In the genomic region with DNA sequence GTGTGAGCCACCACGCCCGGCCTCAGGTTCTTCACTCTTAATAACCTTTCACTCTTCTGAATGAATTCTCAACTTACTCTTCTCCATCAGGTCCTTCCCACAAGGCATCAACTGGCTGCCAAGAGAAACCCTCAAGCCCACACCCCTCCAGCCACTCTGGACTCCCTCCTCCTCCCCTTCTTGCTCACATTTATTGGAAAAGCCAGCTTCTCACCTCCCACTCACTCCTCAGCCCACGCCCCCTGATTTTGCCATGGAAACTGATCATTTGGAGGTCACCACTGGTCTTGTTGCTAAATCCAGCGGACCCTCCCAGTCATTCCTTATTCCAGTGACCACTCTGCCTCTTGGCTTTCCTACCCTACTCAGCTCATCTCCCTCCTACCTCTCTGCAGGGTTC, we compare ENCODE assay signal across 23 cellular contexts. TPM values are rescaled to one million over a fixed set of nuclear protein-coding genes. Genes with fewer than 3 reads are reported as not detected.
DNase-seq lines count a peak whose midpoint lies in the region; ATAC-seq and TF ChIP-seq lines count a peak whose summit lies in the region.
"Had no signal": no experiment of that assay in that cellular context is flagged by ENCODE, and none has a peak within 500 bp of the region (broad histone marks: within the 10 kb centered on the region; RNA-seq: fewer than 3 reads in every experiment).

No MANE protein-coding gene starts in this region.

- H3K27me3 ChIP-seq in heart right ventricle = no peaks in the 10 kb centered on the region
- no peaks in the 10 kb centered on the region for H3K27me3 ChIP-seq in endodermal cell (ENCODE audit: control insufficient read depth, insufficient read depth, low read length, poor library complexity, severe bottlenecking)
- H3K27me3 ChIP-seq in mammary epithelial cell (ENCODE audit: insufficient read depth, low read length) = no peaks in the 10 kb centered on the region
- H3K27me3 ChIP-seq: BE2C; BLaER1 treated with 17β-estradiol and CSF1 and Interleukin-3, amounts not matched to agents 10 nM and 100 nM had no signal

- H3K4me2 ChIP-seq in mammary epithelial cell (ENCODE audit: insufficient read depth, low read depth, low read length) = no peak overlapping the region
- H3K4me2 ChIP-seq: A549; BLaER1 treated with 17β-estradiol and CSF1 and Interleukin-3, amounts not matched to agents 10 nM and 100 nM had no signal

- H3K4me3 Mint-ChIP-seq in endodermal cell (no peak overlapping the region), progenitor cell of endocrine pancreas (ENCODE audit: low read depth) (no peak overlapping the region)
- H3K4me3 Mint-ChIP-seq: CD14-positive monocyte; CD4-positive, alpha-beta T cell; CD8-positive, alpha-beta memory T cell had no signal

- no TSS peak for BruUV-seq in mammary epithelial cell (replicated peaks; lab: Mats Ljungman, UMichigan)

- CTCF ChIA-PET in mammary epithelial cell (lab: Charles Lee; ENCODE audit: low non-redundant PET) = no interaction called here

- WGBS in heart right ventricle, 2 donors = 96 to 97% methylated on average over 4 of the region's 4 CpGs
- WGBS in endodermal cell (ENCODE audit: insufficient coverage in 1 of 2, insufficient read length in 1 of 2), 2 experiments = 92 to 93% methylated on average over 4 of the region's 4 CpGs
- 61% methylated on average over 4 of the region's 4 CpGs for WGBS in mammary epithelial cell (ENCODE audit: low coverage, missing lambda C conversion rate)

- H3K4me1 ChIP-seq in heart right ventricle (peaks cover 0 to 12% (median 0%) of the 10 kb centered on the region in 9 donors), endodermal cell (ENCODE audit: control insufficient read depth, insufficient read depth, low read length) (no peaks in the 10 kb centered on the region), mammary epithelial cell (ENCODE audit: insufficient read depth, low read length) (peaks cover 8% of the 10 kb centered on the region)
- H3K4me1 ChIP-seq: A549; BLaER1 treated with 17β-estradiol and CSF1 and Interleukin-3, amounts not matched to agents 10 nM and 100 nM had no signal

- no peak overlapping the region for H3K27ac Mint-ChIP-seq in endodermal cell
- peak overlapping the region; percentile 1 for H3K27ac Mint-ChIP-seq in progenitor cell of endocrine pancreas
- H3K27ac Mint-ChIP-seq: CD14-positive monocyte; CD4-positive, alpha-beta T cell; CD8-positive, alpha-beta memory T cell had no signal

- H3K27ac ChIP-seq in heart right ventricle (no peak overlapping the region), endodermal cell (ENCODE audit: low read depth, low read length) (no peak overlapping the region), mammary epithelial cell (ENCODE audit: insufficient read depth, low read depth, low read length) (no peak overlapping the region)
- H3K27ac ChIP-seq: A549; BLaER1 treated with 17β-estradiol and CSF1 and Interleukin-3, amounts not matched to agents 10 nM and 100 nM; GM23248 had no signal

- no peak overlapping the region for H2AFZ ChIP-seq in mammary epithelial cell (ENCODE audit: low read depth, low read length)
- H2AFZ ChIP-seq: GM23248 had no signal

- H3K27me3 Mint-ChIP-seq in endodermal cell (ENCODE audit: insufficient read depth) (peaks cover 12% of the 10 kb centered on the region), progenitor cell of endocrine pancreas (no peaks in the 10 kb centered on the region)
- H3K27me3 Mint-ChIP-seq: CD4-positive, alpha-beta T cell had no signal

- intact Hi-C loops in cardiac septum (cut with DNase I) (no loop called here), heart right ventricle (cut with DNase I) (no loop called here), mammary epithelial cell (cut with micrococcal nuclease) (no loop called here)

- H3K4me3 ChIP-seq in heart right ventricle (no peak overlapping the region), endodermal cell (ENCODE audit: low read length) (no peak overlapping the region), mammary epithelial cell (replicated peaks in 1 of 3; ENCODE audit: insufficient read depth in 1 of 3, low read depth in 2 of 3, low read length in 3 of 3) (no peak overlapping the region)
- H3K4me3 ChIP-seq: A549; BLaER1 treated with 17β-estradiol and CSF1 and Interleukin-3, amounts not matched to agents 10 nM and 100 nM; GM12878; GM23248 had no signal

- H3K36me3 Mint-ChIP-seq in endodermal cell (ENCODE audit: low read depth) (no peaks in the 10 kb centered on the region), progenitor cell of endocrine pancreas (ENCODE audit: insufficient read depth) (no peaks in the 10 kb centered on the region)
- H3K36me3 Mint-ChIP-seq: CD14-positive monocyte; CD8-positive, alpha-beta memory T cell had no signal

- ATAC-seq in heart right ventricle (no peak), HG03196 (IDR thresholded peaks at IDR 0.05; ENCODE audit: unreplicated experiment) (no peak)
- ATAC-seq: A549, GM12878 had no signal

- DNase-seq in cardiac septum (ENCODE audit: low spot score) (peak; percentile 29), heart right ventricle (no peak), endodermal cell (peak; percentile 36), progenitor cell of endocrine pancreas (ENCODE audit: low spot score, unreplicated experiment) (no peak), mammary epithelial cell (no peak)
- DNase-seq: 8988T; ACHN; AML-193; BE2C; CD4-positive, alpha-beta T cell; CD8-positive, alpha-beta memory T cell; DMS 273 treated with DMSO at 0.1 percent for 48 hours; DMS79; EL; GDM1; GM23248; H7; HCEC 1CT had no signal

- H4K20me1 ChIP-seq in mammary epithelial cell (ENCODE audit: insufficient read depth, low read length) = no peaks in the 10 kb centered on the region
- H4K20me1 ChIP-seq: BLaER1 treated with 17β-estradiol and CSF1 and Interleukin-3, amounts not matched to agents 10 nM and 100 nM had no signal

- dilution Hi-C loops in mammary epithelial cell (cut with HindIII; ENCODE audit: low sequenced_read_pairs) = no loop called here

- H3K36me3 ChIP-seq in heart right ventricle (no peaks in the 10 kb centered on the region), endodermal cell (ENCODE audit: control insufficient read depth, insufficient read depth, low read length) (no peaks in the 10 kb centered on the region), mammary epithelial cell (ENCODE audit: insufficient read depth, low read length) (no peaks in the 10 kb centered on the region)
- H3K36me3 ChIP-seq: BE2C; BLaER1 treated with 17β-estradiol and CSF1 and Interleukin-3, amounts not matched to agents 10 nM and 100 nM had no signal

- no peaks in the 10 kb centered on the region for H3K79me2 ChIP-seq in mammary epithelial cell (ENCODE audit: insufficient read depth, low read length)

- H3K9me3 ChIP-seq in heart right ventricle = no peaks in the 10 kb centered on the region
- no peaks in the 10 kb centered on the region for H3K9me3 ChIP-seq in endodermal cell (ENCODE audit: control insufficient read depth, low read length)
- H3K9me3 ChIP-seq in mammary epithelial cell (replicated peaks; ENCODE audit: insufficient read depth, low read length) = no peaks in the 10 kb centered on the region
- H3K9me3 ChIP-seq: A549; BE2C; BLaER1 treated with 17β-estradiol and CSF1 and Interleukin-3, amounts not matched to agents 10 nM and 100 nM had no signal

- in situ Hi-C loops in mammary epithelial cell (cut with MboI; ENCODE audit: low sequenced_read_pairs in 2 of 2) = no loop called here

- H3K4me1 Mint-ChIP-seq in endodermal cell (peaks cover 2% of the 10 kb centered on the region), progenitor cell of endocrine pancreas (ENCODE audit: low read depth) (peaks cover 11% of the 10 kb centered on the region)
- H3K4me1 Mint-ChIP-seq: CD14-positive monocyte; CD8-positive, alpha-beta memory T cell had no signal

- H3K9ac ChIP-seq in endodermal cell (ENCODE audit: extremely low read depth, low read length, poor library complexity, severe bottlenecking) (no peak overlapping the region), mammary epithelial cell (ENCODE audit: insufficient read depth, low read length) (no peak overlapping the region)
- H3K9ac ChIP-seq: BLaER1 treated with 17β-estradiol and CSF1 and Interleukin-3, amounts not matched to agents 10 nM and 100 nM; GM23248 had no signal

- H3K9me3 Mint-ChIP-seq in endodermal cell = no peaks in the 10 kb centered on the region
- no peaks in the 10 kb centered on the region for H3K9me3 Mint-ChIP-seq in progenitor cell of endocrine pancreas (ENCODE audit: low read depth)
- H3K9me3 Mint-ChIP-seq: CD14-positive monocyte; CD4-positive, alpha-beta T cell; CD8-positive, alpha-beta memory T cell had no signal

- no peak for TF ChIP-seq CTCF in heart right ventricle (IDR thresholded peaks at IDR 0.05)
- TF ChIP-seq CTCF in endodermal cell (conservative IDR thresholded peaks at IDR 0.05) = no peak
- no peak for TF ChIP-seq CTCF in progenitor cell of endocrine pancreas (IDR thresholded peaks at IDR 0.05; ENCODE audit: unreplicated experiment)
- TF ChIP-seq CTCF in mammary epithelial cell (conservative IDR thresholded peaks at IDR 0.05 in 1 of 2, IDR thresholded peaks at IDR 0.05 in 1 of 2; ENCODE audit: extremely low read depth in 1 of 2, insufficient read depth in 1 of 2, low read depth in 1 of 2, low read length in 2 of 2) = no peak

RNA-seq across cellular contexts. Expression of a gene that starts 17.4 kb away (rescaled TPM):
- total RNA-seq in cardiac septum = 9.3 TPM
- 10 to 100 TPM in 5 of 10 donors, 1 to 10 TPM in 5; 8.4 to 15.5 (median 10.4) TPM for total RNA-seq in heart right ventricle
- polyA plus RNA-seq in heart right ventricle = 1 to 10 TPM; 5.8 to 8.0 TPM
- total RNA-seq in endodermal cell = 10 to 100 TPM; 48.6 to 59.3 TPM
- 33.5 TPM for polyA plus RNA-seq in endodermal cell (2013, experiment 1 of 2)
- polyA plus RNA-seq in endodermal cell (2013, experiment 2 of 2) = 28.8 TPM
- total RNA-seq in progenitor cell of endocrine pancreas = 65.1 and 65.7 TPM in 2 replicates
- total RNA-seq in mammary epithelial cell = 10 to 100 TPM; 13.7 to 19.6 TPM
- 10.8 TPM for polyA plus RNA-seq in mammary epithelial cell
- polyA minus RNA-seq in mammary epithelial cell = 13.8 TPM

RNA-seq across cellular contexts. Expression of a gene that starts 26.8 kb away (rescaled TPM):
- total RNA-seq in cardiac septum (31.1 TPM), heart right ventricle (10 to 100 TPM; 16.6 to 68.0 (median 26.3) TPM), endodermal cell (under 1 TPM; 0.42 to 0.64 TPM), progenitor cell of endocrine pancreas (0.18 TPM in 1 of 2 replicates, not detected in the other), mammary epithelial cell (under 1 TPM in 1 of 2 donors, not detected in 1; 0.33 TPM)
- polyA plus RNA-seq in heart right ventricle (10 to 100 TPM; 33.8 to 38.1 TPM), mammary epithelial cell (not detected)
- 1.00 TPM for polyA plus RNA-seq in endodermal cell (2013, experiment 1 of 2)
- polyA plus RNA-seq in endodermal cell (2013, experiment 2 of 2) = 1.4 TPM
- polyA minus RNA-seq in mammary epithelial cell = not detected
- total RNA-seq: CD4-positive, alpha-beta T cell; GM12878 had no signal
- polyA plus RNA-seq: CD8-positive, alpha-beta memory T cell; GM12878 had no signal

RNA-seq across cellular contexts. Expression of a gene that starts 46.2 kb away (rescaled TPM):
- total RNA-seq in cardiac septum = not detected
- not detected for total RNA-seq in heart right ventricle
- under 1 TPM in 1 of 2 donors, not detected in 1; 0.01 TPM for polyA plus RNA-seq in heart right ventricle
- total RNA-seq in endodermal cell = under 1 TPM in 1 of 2 donors, not detected in 1; 0.46 TPM
- polyA plus RNA-seq in endodermal cell (2013, experiment 1 of 2) = 0.28 TPM
- polyA plus RNA-seq in endodermal cell (2013, experiment 2 of 2) = 0.62 TPM
- total RNA-seq in progenitor cell of endocrine pancreas = 0.14 and 0.44 TPM in 2 replicates
- not detected for total RNA-seq in mammary epithelial cell
- polyA plus RNA-seq in mammary epithelial cell = not detected
- not detected for polyA minus RNA-seq in mammary epithelial cell
- total RNA-seq: CD4-positive, alpha-beta T cell; CD8-positive, alpha-beta memory T cell; GM12878; GM23248 had no signal
- polyA plus RNA-seq: A549; CD14-positive monocyte; CD8-positive, alpha-beta memory T cell; GM12878; GM23248 had no signal

Comparison
In these comparisons a context has a peak if more than half of its experiments do, and no peak if none do; other contexts are left out.
1. DNase-seq: peak in cardiac septum (single experiment) and endodermal cell (single experiment); none in heart right ventricle (0 of 2), progenitor cell of endocrine pancreas (single experiment) and mammary epithelial cell (single experiment).
2. RNA of a gene that starts 26.8 kb away (total RNA-seq): 31.1 TPM in cardiac septum (single experiment) and 16.6 to 68.0 TPM in heart right ventricle; 0.42 to 0.64 TPM in endodermal cell, 0.33 TPM in mammary epithelial cell and 0.18 TPM in progenitor cell of endocrine pancreas; every median in the first group is over 10 times any median in the second.